8 cellular contexts compared by ENCODE assay signal in the genomic region with DNA sequence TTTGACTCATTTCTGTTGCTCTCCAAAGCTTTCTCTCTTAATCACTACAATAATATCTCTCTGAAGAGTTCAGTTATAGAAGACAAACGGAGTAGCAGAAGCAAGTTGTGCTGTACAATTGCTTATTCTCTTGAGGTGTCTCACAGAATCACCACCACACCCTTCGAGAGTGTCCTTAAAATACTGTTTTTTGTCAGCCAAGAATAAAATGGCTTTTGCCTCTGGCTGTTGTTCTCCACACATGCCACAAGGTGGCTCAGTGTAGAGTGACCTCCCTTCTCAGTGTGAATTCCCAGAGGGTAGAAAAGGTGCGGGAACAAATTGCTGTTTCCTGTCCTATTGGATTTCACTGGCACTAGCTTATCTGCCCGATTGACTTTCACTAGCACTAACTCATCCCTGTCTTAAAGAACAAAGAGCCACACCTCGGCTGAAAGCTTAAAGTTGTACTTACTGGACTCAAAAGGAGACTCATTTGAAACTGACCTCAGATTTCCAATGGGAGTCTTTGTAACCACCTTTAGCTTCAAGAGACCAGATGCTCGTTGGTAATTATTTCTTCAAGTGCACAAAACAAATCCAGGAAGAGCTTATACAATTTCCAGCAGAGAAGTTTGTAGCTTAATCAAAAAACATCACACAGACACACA.
DNase-seq lines count a peak whose midpoint lies in the region; ATAC-seq, FAIRE-seq and TF ChIP-seq lines count a peak whose summit lies in the region.

No MANE protein-coding gene starts in this region.

- BruUV-seq in Calu3 (replicated peaks; lab: Mats Ljungman, UMichigan), result no TSS peak

- H3K27ac Mint-ChIP-seq in Calu3 (ENCODE audit: unreplicated experiment) (peak overlapping the region; percentile 68), astrocyte (ENCODE audit: unreplicated experiment) (no peak overlapping the region)

- H3K27me3 Mint-ChIP-seq in Calu3 (ENCODE audit: unreplicated experiment) (no peaks in the 10 kb centered on the region), astrocyte (ENCODE audit: low read depth, unreplicated experiment) (peaks cover 2% of the 10 kb centered on the region)

- peak; percentile 68 for ATAC-seq in GM21367 (IDR thresholded peaks at IDR 0.05; ENCODE audit: unreplicated experiment)

- H3K4me2 ChIP-seq in astrocyte (ENCODE audit: low read length), result no peak overlapping the region

- intact Hi-C loops in Calu3 (cut with micrococcal nuclease; ENCODE audit: unreplicated experiment), result loop anchor here (1.0 kb wide), 2 partner anchors 199 to 429 kb away; no protein-coding TSS in a partner anchor

- no peaks in the 10 kb centered on the region for H3K79me2 ChIP-seq in astrocyte (ENCODE audit: insufficient read depth, low read length)

- H2AFZ ChIP-seq in astrocyte (ENCODE audit: low read depth, low read length), result no peak overlapping the region

- no peak overlapping the region for H3K9ac ChIP-seq in astrocyte (ENCODE audit: low read length)

- TF ChIP-seq CTCF in Calu3 (IDR thresholded peaks at IDR 0.05; ENCODE audit: unreplicated experiment) (peak; percentile 67), astrocyte (IDR thresholded peaks at IDR 0.05; ENCODE audit: insufficient read depth, low read depth, low read length) (peak; percentile 57)

- H4K20me1 ChIP-seq in astrocyte (ENCODE audit: insufficient read depth, low read length), result no peaks in the 10 kb centered on the region

- H3K9me3 Mint-ChIP-seq in Calu3 (ENCODE audit: low read depth, unreplicated experiment) (no peaks in the 10 kb centered on the region), astrocyte (ENCODE audit: unreplicated experiment) (no peaks in the 10 kb centered on the region)

- H3K4me1 Mint-ChIP-seq in Calu3 (ENCODE audit: low read depth, unreplicated experiment) (peaks cover 11% of the 10 kb centered on the region), astrocyte (ENCODE audit: low read depth, unreplicated experiment) (peaks cover 7% of the 10 kb centered on the region)

- FAIRE-seq in astrocyte (lab: Jason Lieb, UNC) (no peak), islet of Langerhans (lab: Jason Lieb, UNC) (peak; percentile 94)

- H3K4me3 Mint-ChIP-seq in Calu3 (ENCODE audit: low read depth, unreplicated experiment), result peak overlapping the region; percentile 10
- no peak overlapping the region for H3K4me3 Mint-ChIP-seq in astrocyte (ENCODE audit: unreplicated experiment)

- H3K27ac ChIP-seq in astrocyte (ENCODE audit: low read depth, low read length), result no peak overlapping the region

- CTCF ChIA-PET in Calu3 (lab: Charles Lee), result interaction anchor here (1.4 to 2.4 kb wide), 2 partner anchors 199 to 429 kb away, joined by 7 to 17 read pairs; no protein-coding TSS in a partner anchor

- no peaks in the 10 kb centered on the region for H3K27me3 ChIP-seq in astrocyte (ENCODE audit: insufficient read depth, low read length)

- no peaks in the 10 kb centered on the region for H3K4me1 ChIP-seq in astrocyte (ENCODE audit: insufficient read depth, low read length)

- peak; percentile 46 for DNase-seq in Calu3
- DNase-seq in KG1 (lab: John Stamatoyannopoulos, UW), result peak; percentile 32
- peak; percentile 22 for DNase-seq in SHP77 treated with DMSO at 0.1 percent for 48 hours (lab: John Stamatoyannopoulos, UW)
- DNase-seq in astrocyte (ENCODE audit: low read depth), result peak; percentile 15
- peak in 2 of 3 experiments; percentile 1 to 6 for DNase-seq in stimulated activated CD4-positive, alpha-beta T cell treated with anti-CD3 and anti-CD28 coated beads, TNF-alpha, amount 100 ng/mL, for 24 hours (ENCODE audit: low read depth in 3 of 3)
- no peak for DNase-seq in NCI-H187 treated with DMSO at 0.1 percent for 48 hours (lab: John Stamatoyannopoulos, UW)

- H3K9me3 ChIP-seq in astrocyte (ENCODE audit: insufficient read depth, low read depth, low read length), result no peaks in the 10 kb centered on the region

- H3K36me3 Mint-ChIP-seq in Calu3 (ENCODE audit: insufficient read depth, unreplicated experiment) (no peaks in the 10 kb centered on the region), astrocyte (ENCODE audit: low read depth, unreplicated experiment) (no peaks in the 10 kb centered on the region)

- H3K4me3 ChIP-seq in astrocyte (ENCODE audit: insufficient read depth, low read depth, low read length), result no peak overlapping the region

- H3K36me3 ChIP-seq in astrocyte (ENCODE audit: insufficient read depth, low read length), result no peaks in the 10 kb centered on the region
